ENCODE assay signal across 10 cellular contexts in genomic region chr21:33976980-33977720, GRCh38.
DNase-seq lines count a peak whose midpoint lies in the region; ATAC-seq, FAIRE-seq and TF ChIP-seq lines count a peak whose summit lies in the region.
"Had no signal": no experiment of that assay in that cellular context is flagged by ENCODE, and none has a peak within 500 bp of the region (broad histone marks: within the 10 kb centered on the region; RNA-seq: fewer than 3 reads in every experiment).

No MANE protein-coding gene starts in this region.

- FAIRE-seq in HepG2 (lab: Jason Lieb, UNC) (no peak), frontal cortex (lab: Jason Lieb, UNC) (no peak)

- H3K27me3 ChIP-seq in HepG2 (ENCODE audit: control insufficient read depth in 1 of 2, insufficient read depth in 2 of 2, low read length in 2 of 2) (no peaks in the 10 kb centered on the region), right lobe of liver (no peaks in the 10 kb centered on the region), right cardiac atrium (ENCODE audit: control insufficient read depth, insufficient read depth) (no peaks in the 10 kb centered on the region)

- H3K9me3 ChIP-seq in HepG2 (ENCODE audit: low read length) (no peaks in the 10 kb centered on the region), right lobe of liver (no peaks in the 10 kb centered on the region), right cardiac atrium (ENCODE audit: control insufficient read depth, low read length) (no peaks in the 10 kb centered on the region)

- H3K79me2 ChIP-seq in HepG2 (ENCODE audit: insufficient read depth, low read length), result no peaks in the 10 kb centered on the region

- no peak for TF ChIP-seq EP300 in HepG2 (IDR thresholded peaks at IDR 0.05; ENCODE audit: low read depth in 2 of 2, low read length in 2 of 2)
- TF ChIP-seq EP300 in HepG2 (CRISPR knock-in tag; IDR thresholded peaks at IDR 0.05; ENCODE audit: borderline replicate concordance), result no peak

- CTCF ChIA-PET in HepG2 (lab: Yijun Ruan, JAX; ENCODE audit: low intra/inter-chr PET ratio, low total read pairs), result no interaction called here
- CTCF ChIA-PET in activated CD8-positive, alpha-beta T cell treated with anti-CD3 and anti-CD28 coated beads for 36 hours (lab: Charles Lee), result interaction anchor here (1.0 to 4.4 kb wide), 4 partner anchors 28 to 154 kb away, joined by 3 to 24 read pairs (median 10); no protein-coding TSS in a partner anchor

- H2AFZ ChIP-seq in HepG2 (ENCODE audit: low read length), result peak overlapping the region; percentile 39

- intact Hi-C loops in HepG2 (cut with micrococcal nuclease; ENCODE audit: unreplicated experiment), result no loop called here
- intact Hi-C loops in right lobe of liver (cut with DNase I), result no loop called here
- intact Hi-C loops in activated CD8-positive, alpha-beta T cell treated with anti-CD3 and anti-CD28 coated beads for 36 hours (cut with micrococcal nuclease), result loop anchor here (2.0 to 5.0 kb wide), 4 partner anchors 28 to 100 kb away; no protein-coding TSS in a partner anchor
- intact Hi-C loops in right cardiac atrium (cut with DNase I), result no loop called here
- intact Hi-C loops in sciatic nerve (cut with DNase I), result no loop called here

- no peak overlapping the region for H3K9ac ChIP-seq in HepG2 (ENCODE audit: insufficient read depth, low read depth, low read length)

- WGBS in HepG2 (ENCODE audit: low lambda C conversion rate), result 19% methylated on average over 6 of the region's 6 CpGs
- WGBS in right lobe of liver (ENCODE audit: insufficient coverage, low coverage, low lambda C conversion rate, missing lambda C conversion rate), result 55% methylated on average over 5 of the region's 6 CpGs
- 75% methylated on average over 6 of the region's 6 CpGs for WGBS in right cardiac atrium
- WGBS in urinary bladder, result 70% methylated on average over 6 of the region's 6 CpGs

- H3K4me1 ChIP-seq in HepG2 (ENCODE audit: insufficient read depth, low read length) (peaks cover 47% of the 10 kb centered on the region), right lobe of liver (peaks cover 0 to 8% (median 0%) of the 10 kb centered on the region in 4 donors), right cardiac atrium (ENCODE audit: control insufficient read depth, insufficient read depth, low read length) (peaks cover 3% of the 10 kb centered on the region), urinary bladder (ENCODE audit: insufficient read depth) (peaks cover 2% of the 10 kb centered on the region)

- H3K4me2 ChIP-seq in HepG2 (ENCODE audit: low read depth, low read length), result peak overlapping the region; percentile 88

- H3K4me3 ChIP-seq in HepG2 (replicated peaks in 1 of 3; ENCODE audit: insufficient read depth in 1 of 3, low read depth in 2 of 3, low read length in 3 of 3), result peak overlapping the region; percentile 14 to 51 (median 30); a peak in 3 of 6 replicates
- H3K4me3 ChIP-seq in right lobe of liver, result no peak overlapping the region
- H3K4me3 ChIP-seq in right cardiac atrium (ENCODE audit: low read length), result no peak overlapping the region
- no peak overlapping the region for H3K4me3 ChIP-seq in urinary bladder (ENCODE audit: low read depth, low read length)

- peak; percentile 32; the same call in 1 of the 3 replicates for ATAC-seq in HepG2
- no peak for ATAC-seq in right lobe of liver
- no peak for ATAC-seq in activated CD8-positive, alpha-beta T cell treated with anti-CD3 and anti-CD28 coated beads for 36 hours
- no peak for ATAC-seq in right cardiac atrium
- no peak for ATAC-seq in sciatic nerve

- H3K9me3 Mint-ChIP-seq in activated CD8-positive, alpha-beta T cell treated with anti-CD3 and anti-CD28 coated beads for 36 hours, result no peaks in the 10 kb centered on the region
- H3K9me3 Mint-ChIP-seq: naive B cell had no signal

- H4K20me1 ChIP-seq in HepG2 (ENCODE audit: insufficient read depth, low read length), result no peaks in the 10 kb centered on the region

- TF ChIP-seq POLR2A in HepG2 (IDR thresholded peaks at IDR 0.05; ENCODE audit: insufficient read depth in 1 of 2, low read depth in 2 of 2, low read length in 2 of 2) (no peak), right lobe of liver (IDR thresholded peaks at IDR 0.05) (no peak)

- H3K4me3 Mint-ChIP-seq in activated CD8-positive, alpha-beta T cell treated with anti-CD3 and anti-CD28 coated beads for 36 hours, result peak overlapping the region; percentile 70

- peak overlapping the region; percentile 99 for H3K27ac Mint-ChIP-seq in activated CD8-positive, alpha-beta T cell treated with anti-CD3 and anti-CD28 coated beads for 36 hours

- peaks cover 3% of the 10 kb centered on the region for H3K36me3 Mint-ChIP-seq in activated CD8-positive, alpha-beta T cell treated with anti-CD3 and anti-CD28 coated beads for 36 hours (ENCODE audit: low read depth)
- H3K36me3 Mint-ChIP-seq: naive B cell had no signal

- TF ChIP-seq CTCF in HepG2 (CRISPR knock-in tag; IDR thresholded peaks at IDR 0.05), result no peak
- no peak for TF ChIP-seq CTCF in right lobe of liver (IDR thresholded peaks at IDR 0.05)
- no peak for TF ChIP-seq CTCF in activated CD8-positive, alpha-beta T cell treated with anti-CD3 and anti-CD28 coated beads for 36 hours (IDR thresholded peaks at IDR 0.05)

- in situ Hi-C loops in HepG2 (cut with HindIII; ENCODE audit: extremely low pct_ligation_motif_present, low pct_unique_long_range_greater_than_20kb), result no loop called here

- H3K27ac ChIP-seq in HepG2 (ENCODE audit: extremely low read length, insufficient read depth, low read length), result peak overlapping the region; percentile 68
- H3K27ac ChIP-seq in right lobe of liver, result no peak overlapping the region
- H3K27ac ChIP-seq in right cardiac atrium (ENCODE audit: low read length), result peak overlapping the region; percentile 61
- H3K27ac ChIP-seq in urinary bladder (ENCODE audit: low read depth), result peak overlapping the region; percentile 85

- TF ChIP-seq RAD21 in HepG2 (CRISPR knock-in tag; IDR thresholded peaks at IDR 0.05), result no peak

- POLR2A ChIA-PET in HepG2 (lab: Yijun Ruan, JAX), result interaction anchor here (0.7 to 1.3 kb wide), 3 partner anchors 11 to 29 kb away, joined by 3 to 4 read pairs (median 3); no protein-coding TSS in a partner anchor
- POLR2A ChIA-PET in activated CD8-positive, alpha-beta T cell treated with anti-CD3 and anti-CD28 coated beads for 36 hours (lab: Charles Lee), result interaction anchor here (0.6 to 7.4 kb wide), 14 partner anchors 13 to 156 kb away, joined by 3 to 66 read pairs (median 4); partner anchors contain the start of genes MRPS6 and SLC5A3

- peaks cover 72% of the 10 kb centered on the region for H3K4me1 Mint-ChIP-seq in activated CD8-positive, alpha-beta T cell treated with anti-CD3 and anti-CD28 coated beads for 36 hours (ENCODE audit: low read depth)

- no peaks in the 10 kb centered on the region for H3K36me3 ChIP-seq in HepG2 (replicated peaks in 1 of 2; ENCODE audit: control insufficient read depth in 1 of 2, insufficient read depth in 2 of 2, low read length in 2 of 2)
- no peaks in the 10 kb centered on the region for H3K36me3 ChIP-seq in right lobe of liver
- H3K36me3 ChIP-seq in urinary bladder (ENCODE audit: insufficient read depth), result no peaks in the 10 kb centered on the region

- DNase-seq in HepG2 (ENCODE audit: low spot score), result peak; percentile 8
- no peak for DNase-seq in right lobe of liver
- DNase-seq in activated CD8-positive, alpha-beta T cell treated with anti-CD3 and anti-CD28 coated beads for 36 hours, result no peak
- DNase-seq in right cardiac atrium, result no peak
- no peak for DNase-seq in frontal cortex (ENCODE audit: low spot score in 2 of 2)
- DNase-seq in H4 (ENCODE audit: low spot score), result no peak
- no peak for DNase-seq in sciatic nerve (ENCODE audit: low spot score)
- DNase-seq: naive B cell, NCI-H2029 had no signal

- BruUV-seq in HepG2 (replicated peaks; lab: Mats Ljungman, UMichigan), result no TSS peak

- no peaks in the 10 kb centered on the region for H3K27me3 Mint-ChIP-seq in activated CD8-positive, alpha-beta T cell treated with anti-CD3 and anti-CD28 coated beads for 36 hours
- H3K27me3 Mint-ChIP-seq: naive B cell had no signal

TF ChIP-seq in HepG2, 621 proteins besides CTCF, POLR2A, EP300 and RAD21:
- 0 out of 2 replicates have a peak, but pooled peaks have one; percentile 3 for TF ChIP-seq DRAP1 (CRISPR knock-in tag; IDR thresholded peaks at IDR 0.05)
- no peak for TF ChIP-seq ZNF251 (CRISPR knock-in tag; IDR thresholded peaks at IDR 0.05)

Comparison
In these comparisons a context has a peak if more than half of its experiments do, and no peak if none do; other contexts are left out.
1. H3K27ac ChIP-seq: peak in HepG2 (single experiment), right cardiac atrium (single experiment) and urinary bladder (single experiment); none in right lobe of liver (0 of 3).
2. H3K4me3 ChIP-seq: peak in HepG2 (3 of 3); none in right lobe of liver (0 of 3), right cardiac atrium (single experiment) and urinary bladder (single experiment).